In the genomic region with DNA sequence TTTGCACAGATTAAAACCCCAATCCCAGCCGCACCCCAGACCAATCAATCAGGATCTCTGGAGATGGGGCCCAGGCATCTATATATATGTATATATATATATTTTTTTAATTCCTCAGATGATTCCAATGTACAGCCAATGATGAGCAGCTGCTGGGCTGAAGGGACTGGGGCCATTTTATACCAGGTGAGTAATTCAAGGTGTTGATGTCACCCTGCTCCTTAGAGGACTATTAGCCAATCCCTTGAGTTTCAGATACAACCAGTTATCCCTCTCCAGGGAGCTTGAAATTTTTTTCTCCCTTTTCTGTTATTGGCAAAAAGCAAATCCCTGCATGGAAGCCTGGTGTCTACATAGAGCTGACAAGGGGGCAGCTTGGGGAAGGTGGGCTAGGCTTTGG, we compare ENCODE assay signal across 14 cellular contexts. TPM values are rescaled to one million over a fixed set of nuclear protein-coding genes. Genes with fewer than 3 reads are reported as not detected.
DNase-seq lines count a peak whose midpoint lies in the region; FAIRE-seq and TF ChIP-seq lines count a peak whose summit lies in the region.
"Had no signal": no experiment of that assay in that cellular context is flagged by ENCODE, and none has a peak within 500 bp of the region (broad histone marks: within the 10 kb centered on the region; RNA-seq: fewer than 3 reads in every experiment).

No MANE protein-coding gene starts in this region.

- TF ChIP-seq CTCF in astrocyte (IDR thresholded peaks at IDR 0.05; ENCODE audit: insufficient read depth, low read depth, low read length) (no peak), hepatocyte (IDR thresholded peaks at IDR 0.05; ENCODE audit: poor library complexity) (no peak), sigmoid colon (IDR thresholded peaks at IDR 0.05) (no peak)

- H3K4me2 ChIP-seq in GM23248 (ENCODE audit: unreplicated experiment) (peak overlapping the region; percentile 20), astrocyte (ENCODE audit: low read length) (peak overlapping the region; percentile 4), hepatocyte (no peak overlapping the region)

- no peaks in the 10 kb centered on the region for H3K27me3 Mint-ChIP-seq in astrocyte (ENCODE audit: low read depth, unreplicated experiment)
- H3K27me3 Mint-ChIP-seq: activated CD4-positive, alpha-beta T cell treated with anti-CD3 and anti-CD28 coated beads, Interleukin-2, amount 10 ng/mL, durations not matched to agents 7 days and 5 days had no signal

- no peak for FAIRE-seq in astrocyte (lab: Jason Lieb, UNC)
- FAIRE-seq: GM12878 had no signal

- peak; percentile 63 for DNase-seq in GM23248
- DNase-seq in astrocyte (ENCODE audit: low read depth): no peak
- DNase-seq in hepatocyte (ENCODE audit: low spot score): no peak
- DNase-seq in sigmoid colon: no peak
- no peak for DNase-seq in NCI-H446 (lab: John Stamatoyannopoulos, UW)
- no peak for DNase-seq in Ammon's horn (ENCODE audit: low spot score)
- DNase-seq in hippocampal formation (lab: John Stamatoyannopoulos, UW): no peak
- DNase-seq in NCI-H748 (lab: John Stamatoyannopoulos, UW; ENCODE audit: unreplicated experiment): no peak
- DNase-seq: activated CD4-positive, alpha-beta T cell treated with anti-CD3 and anti-CD28 coated beads, Interleukin-2, amount 10 ng/mL, durations not matched to agents 7 days and 5 days; AML-193; stimulated activated CD8-positive, alpha-beta memory T cell treated with anti-CD3 and anti-CD28 coated beads, Interleukin-4, amount 100 ng/mL, for 48 hours; T-helper 2 cell had no signal

- H3K9me2 ChIP-seq in GM23248 (ENCODE audit: insufficient read depth) (no peaks in the 10 kb centered on the region), hepatocyte (replicated peaks; ENCODE audit: insufficient read depth) (no peaks in the 10 kb centered on the region)

- H3F3A ChIP-seq in GM23248 (ENCODE audit: insufficient read depth): peaks cover 82% of the 10 kb centered on the region

- H3K27ac Mint-ChIP-seq in astrocyte (ENCODE audit: unreplicated experiment): peak overlapping the region; percentile 85
- H3K27ac Mint-ChIP-seq: activated CD4-positive, alpha-beta T cell treated with anti-CD3 and anti-CD28 coated beads, Interleukin-2, amount 10 ng/mL, durations not matched to agents 7 days and 5 days had no signal

- H4K20me1 ChIP-seq in GM23248 (ENCODE audit: insufficient read depth) (no peaks in the 10 kb centered on the region), astrocyte (ENCODE audit: insufficient read depth, low read length) (no peaks in the 10 kb centered on the region), hepatocyte (ENCODE audit: insufficient read depth, poor library complexity, severe bottlenecking) (no peaks in the 10 kb centered on the region)

- peaks cover 55% of the 10 kb centered on the region for H3K4me1 Mint-ChIP-seq in astrocyte (ENCODE audit: low read depth, unreplicated experiment)
- H3K4me1 Mint-ChIP-seq: activated CD4-positive, alpha-beta T cell treated with anti-CD3 and anti-CD28 coated beads, Interleukin-2, amount 10 ng/mL, durations not matched to agents 7 days and 5 days; neural crest cell had no signal

- H3K9ac ChIP-seq in GM23248: peak overlapping the region; percentile 76
- peak overlapping the region; percentile 69 for H3K9ac ChIP-seq in astrocyte (ENCODE audit: low read length)

- H3K27me3 ChIP-seq in GM23248 (replicated peaks; ENCODE audit: insufficient read depth): no peaks in the 10 kb centered on the region
- H3K27me3 ChIP-seq in astrocyte (ENCODE audit: insufficient read depth, low read length): no peaks in the 10 kb centered on the region
- H3K27me3 ChIP-seq in hepatocyte: no peaks in the 10 kb centered on the region
- H3K27me3 ChIP-seq in sigmoid colon: no peaks in the 10 kb centered on the region

- H3K27ac ChIP-seq in GM23248: peak overlapping the region; percentile 99
- peak overlapping the region; percentile 96 for H3K27ac ChIP-seq in astrocyte (ENCODE audit: low read depth, low read length)
- peak overlapping the region; percentile 72 for H3K27ac ChIP-seq in hepatocyte
- peak overlapping the region; percentile 90 to 95 (median 94) for H3K27ac ChIP-seq in sigmoid colon

- no peak for TF ChIP-seq POLR2A in sigmoid colon (IDR thresholded peaks at IDR 0.05)

- intact Hi-C loops in sigmoid colon (cut with DNase I): no loop called here

- H3K9me3 Mint-ChIP-seq in astrocyte (ENCODE audit: unreplicated experiment): peaks cover 11% of the 10 kb centered on the region
- H3K9me3 Mint-ChIP-seq: activated CD4-positive, alpha-beta T cell treated with anti-CD3 and anti-CD28 coated beads, Interleukin-2, amount 10 ng/mL, durations not matched to agents 7 days and 5 days; neural crest cell had no signal

- no peak for TF ChIP-seq EP300 in sigmoid colon (IDR thresholded peaks at IDR 0.05)

- 9 to 17% methylated on average over 1 of the region's 1 CpG for WGBS in GM23248 (ENCODE audit: low coverage in 1 of 2, low lambda C conversion rate in 2 of 2, missing lambda C conversion rate in 2 of 2), 2 experiments
- 100% methylated on average over 1 of the region's 1 CpG for WGBS in hepatocyte (ENCODE audit: low lambda C conversion rate, missing lambda C conversion rate)
- 93 to 97% methylated on average over 1 of the region's 1 CpG for WGBS in sigmoid colon, 2 donors

- H3K4me1 ChIP-seq in GM23248 (ENCODE audit: insufficient read depth) (peaks cover 69% of the 10 kb centered on the region), astrocyte (ENCODE audit: insufficient read depth, low read length) (peaks cover 62% of the 10 kb centered on the region), hepatocyte (ENCODE audit: insufficient read depth) (no peaks in the 10 kb centered on the region), sigmoid colon (peaks cover 4 to 78% (median 59%) of the 10 kb centered on the region in 4 donors)

- peaks cover 2% of the 10 kb centered on the region for H3K36me3 Mint-ChIP-seq in astrocyte (ENCODE audit: low read depth, unreplicated experiment)

- H3K4me3 ChIP-seq in GM23248: no peak overlapping the region
- H3K4me3 ChIP-seq in astrocyte (ENCODE audit: insufficient read depth, low read depth, low read length): no peak overlapping the region
- H3K4me3 ChIP-seq in hepatocyte: no peak overlapping the region
- no peak overlapping the region for H3K4me3 ChIP-seq in sigmoid colon
- H3K4me3 ChIP-seq: GM12878 had no signal

- no peaks in the 10 kb centered on the region for H3K9me3 ChIP-seq in GM23248 (ENCODE audit: low read depth)
- H3K9me3 ChIP-seq in astrocyte (ENCODE audit: insufficient read depth, low read depth, low read length): no peaks in the 10 kb centered on the region
- no peaks in the 10 kb centered on the region for H3K9me3 ChIP-seq in hepatocyte (ENCODE audit: low read depth)
- H3K9me3 ChIP-seq in sigmoid colon: no peaks in the 10 kb centered on the region

- H2AFZ ChIP-seq in GM23248 (no peak overlapping the region), astrocyte (ENCODE audit: low read depth, low read length) (no peak overlapping the region), hepatocyte (no peak overlapping the region)

- in situ Hi-C loops in GM23248 (cut with MboI): no loop called here

- 0 out of 2 replicates have a peak, but pooled peaks cover 6% of the 10 kb centered on the region for H3K36me3 ChIP-seq in GM23248 (ENCODE audit: low read depth)
- H3K36me3 ChIP-seq in astrocyte (ENCODE audit: insufficient read depth, low read length): no peaks in the 10 kb centered on the region
- H3K36me3 ChIP-seq in hepatocyte (replicated peaks; ENCODE audit: insufficient read depth, low read depth): no peaks in the 10 kb centered on the region
- H3K36me3 ChIP-seq in sigmoid colon: no peaks in the 10 kb centered on the region

- H3K79me2 ChIP-seq in GM23248 (ENCODE audit: insufficient read depth) (peaks cover 25% of the 10 kb centered on the region), astrocyte (ENCODE audit: insufficient read depth, low read length) (no peaks in the 10 kb centered on the region), hepatocyte (no peaks in the 10 kb centered on the region)

- no peak overlapping the region for H3K4me3 Mint-ChIP-seq in astrocyte (ENCODE audit: unreplicated experiment)
- H3K4me3 Mint-ChIP-seq: activated CD4-positive, alpha-beta T cell treated with anti-CD3 and anti-CD28 coated beads, Interleukin-2, amount 10 ng/mL, durations not matched to agents 7 days and 5 days; neural crest cell had no signal

RNA-seq across cellular contexts. Expression of a gene that starts 59.8 kb away (rescaled TPM):
- 310 and 329 TPM in 2 replicates for total RNA-seq in GM23248 (2014; rRNA removed; shearing (Covaris generic))
- 298 and 303 TPM in 2 replicates for polyA plus RNA-seq in GM23248 (2016; fragmentation: Nextera tagmentation; extraction: Ambion mirVana)
- 161 and 165 TPM in 2 replicates for total RNA-seq in astrocyte
- total RNA-seq in hepatocyte: 196 and 203 TPM in 2 replicates
- polyA plus RNA-seq in hepatocyte: 144 and 161 TPM in 2 replicates
- 10 to 100 TPM; 50.1 to 75.7 (median 68.6) TPM for total RNA-seq in sigmoid colon
- polyA plus RNA-seq in sigmoid colon: 10 to 100 TPM; 13.4 to 31.6 (median 15.6) TPM
